1 cellular context compared by ENCODE assay signal in the genomic region with DNA sequence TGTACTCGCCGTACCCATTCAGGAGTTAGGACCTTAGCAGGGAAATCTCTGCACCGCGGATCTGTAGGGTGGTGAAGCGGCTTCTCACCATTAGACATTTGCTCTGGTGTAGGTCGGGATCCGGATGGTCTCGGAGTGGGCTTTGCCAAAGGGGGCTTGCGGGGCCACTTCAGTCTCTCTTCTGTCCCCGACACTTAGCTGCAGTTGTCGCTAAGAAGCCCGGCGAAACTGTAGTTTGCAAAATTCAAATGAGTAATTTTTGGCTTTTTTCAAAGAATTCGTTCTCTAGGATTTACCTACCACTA.
TF ChIP-seq lines count a peak whose summit lies in the region.

No MANE protein-coding gene starts in this region.

TF ChIP-seq in GM12878, 131 proteins besides CTCF, POLR2A, EP300 and RAD21:
- TF ChIP-seq IRF4 (IDR thresholded peaks at IDR 0.05; ENCODE audit: low read depth, low read length), result no peak
- TF ChIP-seq SREBF2 (IDR thresholded peaks at IDR 0.05; ENCODE audit: low read length), result no peak
- no peak for TF ChIP-seq ZNF24 (IDR thresholded peaks at IDR 0.05)
